ENCODE assay signal across 8 cellular contexts in genomic region chr1:92538413-92539061, GRCh38. TPM values are rescaled to one million over a fixed set of nuclear protein-coding genes. Genes with fewer than 3 reads are reported as not detected.
DNase-seq lines count a peak whose midpoint lies in the region; ATAC-seq and TF ChIP-seq lines count a peak whose summit lies in the region.

No MANE protein-coding gene starts in this region.

- POLR2A ChIA-PET in activated CD8-positive, alpha-beta T cell treated with anti-CD3 and anti-CD28 coated beads, Interleukin-2, amount 10 ng/mL, durations not matched to agents 7 days and 5 days (lab: Charles Lee), result interaction anchor here (0.7 to 5.5 kb wide), 13 partner anchors 20 to 347 kb away, joined by 3 to 230 read pairs (median 3); partner anchors contain the start of genes GFI1, GLMN and RPAP2

- peak overlapping the region; percentile 90 for H3K27ac Mint-ChIP-seq in activated CD8-positive, alpha-beta T cell treated with anti-CD3 and anti-CD28 coated beads, Interleukin-2, amount 10 ng/mL, durations not matched to agents 7 days and 5 days

- WGBS in thymus, result 88% methylated on average over 2 of the region's 2 CpGs
- WGBS in right cardiac atrium, result 89% methylated on average over 2 of the region's 2 CpGs

- peaks cover 23% of the 10 kb centered on the region for H3K36me3 Mint-ChIP-seq in activated CD8-positive, alpha-beta T cell treated with anti-CD3 and anti-CD28 coated beads, Interleukin-2, amount 10 ng/mL, durations not matched to agents 7 days and 5 days (ENCODE audit: low read depth)

- no peaks in the 10 kb centered on the region for H3K9me3 ChIP-seq in thymus (ENCODE audit: control insufficient read depth)
- no peaks in the 10 kb centered on the region for H3K9me3 ChIP-seq in right cardiac atrium (ENCODE audit: control insufficient read depth, low read length)

- TF ChIP-seq CTCF in coronary artery (IDR thresholded peaks at IDR 0.05), result no peak

- peak; percentile 67 for ATAC-seq in HG03045 (IDR thresholded peaks at IDR 0.05; ENCODE audit: unreplicated experiment)
- ATAC-seq in activated CD8-positive, alpha-beta T cell treated with anti-CD3 and anti-CD28 coated beads, Interleukin-2, amount 10 ng/mL, durations not matched to agents 7 days and 5 days, result peak; percentile 38
- ATAC-seq in right cardiac atrium, result no peak

- intact Hi-C loops in cardiac septum (cut with DNase I), result no loop called here
- intact Hi-C loops in right cardiac atrium (cut with DNase I), result no loop called here

- CTCF ChIA-PET in activated CD8-positive, alpha-beta T cell treated with anti-CD3 and anti-CD28 coated beads, Interleukin-2, amount 10 ng/mL, durations not matched to agents 7 days and 5 days (lab: Charles Lee), result interaction anchor here (0.7 to 2.8 kb wide), 12 partner anchors 12 to 73 kb away, joined by 3 to 47 read pairs (median 5); partner anchors contain the start of gene GFI1

- no peaks in the 10 kb centered on the region for H3K27me3 Mint-ChIP-seq in activated CD8-positive, alpha-beta T cell treated with anti-CD3 and anti-CD28 coated beads, Interleukin-2, amount 10 ng/mL, durations not matched to agents 7 days and 5 days (ENCODE audit: low read depth)

- peaks cover 5% of the 10 kb centered on the region for H3K9me3 Mint-ChIP-seq in activated CD8-positive, alpha-beta T cell treated with anti-CD3 and anti-CD28 coated beads, Interleukin-2, amount 10 ng/mL, durations not matched to agents 7 days and 5 days (ENCODE audit: insufficient read depth)

- H3K4me3 ChIP-seq in thymus (ENCODE audit: low read length), result no peak overlapping the region
- H3K4me3 ChIP-seq in coronary artery, result no peak overlapping the region
- no peak overlapping the region for H3K4me3 ChIP-seq in right cardiac atrium (ENCODE audit: low read length)

- H3K4me3 Mint-ChIP-seq in activated CD8-positive, alpha-beta T cell treated with anti-CD3 and anti-CD28 coated beads, Interleukin-2, amount 10 ng/mL, durations not matched to agents 7 days and 5 days, result peak overlapping the region; percentile 37

- peak overlapping the region; percentile 64 for H3K27ac ChIP-seq in thymus (ENCODE audit: low read depth)
- no peak overlapping the region for H3K27ac ChIP-seq in coronary artery
- H3K27ac ChIP-seq in right cardiac atrium (ENCODE audit: low read length), result no peak overlapping the region

- H3K36me3 ChIP-seq in thymus (ENCODE audit: control insufficient read depth, insufficient read depth), result no peaks in the 10 kb centered on the region

- H3K27me3 ChIP-seq in thymus (ENCODE audit: control insufficient read depth, insufficient read depth), result no peaks in the 10 kb centered on the region
- H3K27me3 ChIP-seq in right cardiac atrium (ENCODE audit: control insufficient read depth, insufficient read depth), result no peaks in the 10 kb centered on the region

- DNase-seq in stimulated activated naive CD4-positive, alpha-beta T cell treated with Interleukin-2 at 50 U/mL for 16 hours (lab: John Stamatoyannopoulos, UW), result peak; percentile 7
- no peak for DNase-seq in stimulated activated naive CD4-positive, alpha-beta T cell (lab: John Stamatoyannopoulos, UW)
- peak; percentile 34 for DNase-seq in activated CD8-positive, alpha-beta T cell treated with anti-CD3 and anti-CD28 coated beads, Interleukin-2, amount 10 ng/mL, durations not matched to agents 7 days and 5 days
- DNase-seq in cardiac septum (ENCODE audit: low spot score) (no peak), coronary artery (ENCODE audit: low spot score) (no peak), right cardiac atrium (no peak)

- H3K4me1 Mint-ChIP-seq in activated CD8-positive, alpha-beta T cell treated with anti-CD3 and anti-CD28 coated beads, Interleukin-2, amount 10 ng/mL, durations not matched to agents 7 days and 5 days (ENCODE audit: low read depth), result peaks cover 69% of the 10 kb centered on the region

- peaks cover 4% of the 10 kb centered on the region for H3K4me1 ChIP-seq in thymus (ENCODE audit: control insufficient read depth, insufficient read depth, low read length)
- no peaks in the 10 kb centered on the region for H3K4me1 ChIP-seq in right cardiac atrium (ENCODE audit: control insufficient read depth, insufficient read depth, low read length)

RNA-seq across cellular contexts. Expression of gene GFI1, which starts 51.8 kb away (rescaled TPM):
- 10 to 100 TPM; 47.6 to 48.3 TPM for total RNA-seq in activated CD8-positive, alpha-beta T cell treated with anti-CD3 and anti-CD28 coated beads, Interleukin-2, amount 10 ng/mL, durations not matched to agents 7 days and 5 days
- polyA plus RNA-seq in thymus (12.6 TPM), right cardiac atrium (0.18 TPM)
- total RNA-seq in cardiac septum (0.19 TPM), right cardiac atrium (under 1 TPM in 3 of 4 donors, not detected in 1; 0.29 to 0.59 (median 0.45) TPM)

Comparison
In these comparisons a context has a peak if more than half of its experiments do, and no peak if none do; other contexts are left out.
1. DNase-seq: peak in stimulated activated naive CD4-positive, alpha-beta T cell treated with Interleukin-2 at 50 U/mL for 16 hours (single experiment) and activated CD8-positive, alpha-beta T cell treated with anti-CD3 and anti-CD28 coated beads, Interleukin-2, amount 10 ng/mL, durations not matched to agents 7 days and 5 days (single experiment); none in stimulated activated naive CD4-positive, alpha-beta T cell (0 of 6), cardiac septum (single experiment), coronary artery (single experiment) and right cardiac atrium (0 of 3).
2. ATAC-seq: peak in HG03045 (single experiment) and activated CD8-positive, alpha-beta T cell treated with anti-CD3 and anti-CD28 coated beads, Interleukin-2, amount 10 ng/mL, durations not matched to agents 7 days and 5 days (single experiment); none in right cardiac atrium (0 of 2).
3. RNA of gene GFI1, which starts 51.8 kb away (total RNA-seq): 47.6 to 48.3 TPM in activated CD8-positive, alpha-beta T cell treated with anti-CD3 and anti-CD28 coated beads, Interleukin-2, amount 10 ng/mL, durations not matched to agents 7 days and 5 days; 0.29 to 0.59 TPM in right cardiac atrium and 0.19 TPM in cardiac septum (single experiment); every median in the first group is over 10 times any median in the second.